In genomic region chr15:24971052-24971451, GRCh38 we compare ENCODE assay signal across 29 cellular contexts.
"Had no signal": no experiment of that assay in that cellular context is flagged by ENCODE, and none has a peak within 500 bp of the region (broad histone marks: within the 10 kb centered on the region; RNA-seq: fewer than 3 reads in every experiment).

No MANE protein-coding gene starts in this region.

- H3K4me3 Mint-ChIP-seq: stimulated activated effector memory CD8-positive, alpha-beta T cell treated with anti-CD3 and anti-CD28 coated beads, Interleukin-12 subunit alpha, Interleukin-12 subunit beta, amount 100 ng/mL, for 72 hours; stimulated activated memory B cell treated with anti-CD40 and anti-IgM and Interleukin-4, amounts not matched to agents 10 μg/mL and 1 μg/mL and 100 μg/mL, for 72 hours; stimulated activated naive B cell treated with anti-CD40 and anti-IgM and Interleukin-4, amounts not matched to agents 10 μg/mL and 1 μg/mL and 100 μg/mL, for 72 hours; stimulated activated naive CD8-positive, alpha-beta T cell treated with anti-CD3 and anti-CD28 coated beads, Interleukin-15, amount 100 ng/mL, for 72 hours; stimulated activated naive CD8-positive, alpha-beta T cell treated with anti-CD3 and anti-CD28 coated beads, Interleukin-15, Interleukin-2, amounts not matched to agents 100 ng/mL and 50 ng/mL, for 24 hours; type B pancreatic cell had no signal

- ATAC-seq: stimulated activated effector memory CD8-positive, alpha-beta T cell treated with anti-CD3 and anti-CD28 coated beads, Interleukin-12 subunit alpha, Interleukin-12 subunit beta, amount 100 ng/mL, for 72 hours; stimulated activated memory B cell treated with anti-CD40 and anti-IgM and Interleukin-4, amounts not matched to agents 10 μg/mL and 1 μg/mL and 100 μg/mL, for 72 hours; stimulated activated naive B cell treated with anti-CD40 and anti-IgM and Interleukin-4, amounts not matched to agents 10 μg/mL and 1 μg/mL and 100 μg/mL, for 72 hours; stimulated activated naive CD8-positive, alpha-beta T cell treated with anti-CD3 and anti-CD28 coated beads, Interleukin-15, amount 100 ng/mL, for 72 hours; stimulated activated naive CD8-positive, alpha-beta T cell treated with anti-CD3 and anti-CD28 coated beads, Interleukin-15, Interleukin-2, amounts not matched to agents 100 U/mL and 50 U/mL, for 24 hours; upper lobe of right lung had no signal

- FAIRE-seq: urothelium cell line had no signal

- H3K4me1 ChIP-seq: stomach, suprapubic skin, testis, thyroid gland, tibial artery, tibial nerve, transverse colon, upper lobe of left lung, upper lobe of right lung, uterus, vagina had no signal

- H3K27ac Mint-ChIP-seq: stimulated activated effector memory CD8-positive, alpha-beta T cell treated with anti-CD3 and anti-CD28 coated beads, Interleukin-12 subunit alpha, Interleukin-12 subunit beta, amount 100 ng/mL, for 72 hours; stimulated activated memory B cell treated with anti-CD40 and anti-IgM and Interleukin-4, amounts not matched to agents 10 μg/mL and 1 μg/mL and 100 μg/mL, for 72 hours; stimulated activated naive B cell treated with anti-CD40 and anti-IgM and Interleukin-4, amounts not matched to agents 10 μg/mL and 1 μg/mL and 100 μg/mL, for 72 hours; stimulated activated naive CD8-positive, alpha-beta T cell treated with anti-CD3 and anti-CD28 coated beads, Interleukin-15, amount 100 ng/mL, for 72 hours; stimulated activated naive CD8-positive, alpha-beta T cell treated with anti-CD3 and anti-CD28 coated beads, Interleukin-15, Interleukin-2, amounts not matched to agents 100 ng/mL and 50 ng/mL, for 24 hours; type B pancreatic cell had no signal

- H3K9me3 ChIP-seq: suprapubic skin, testis, thyroid gland had no signal

- DNase-seq: stimulated activated CD4-positive, alpha-beta T cell treated with anti-CD3 and anti-CD28 coated beads, Interleukin-2, amount 100 ng/mL, for 48 hours; stimulated activated CD4-positive, alpha-beta T cell treated with anti-CD3 and anti-CD28 coated beads, Interleukin-4, amount 100 ng/mL, for 1 hour; stimulated activated CD4-positive, alpha-beta T cell treated with anti-CD3 and anti-CD28 coated beads, Interleukin-4, amount 100 ng/mL, for 24 hours; stimulated activated CD4-positive, alpha-beta T cell treated with anti-CD3 and anti-CD28 coated beads, Interleukin-4, amount 100 ng/mL, for 4 hours; stimulated activated CD8-positive, alpha-beta memory T cell treated with anti-CD3 and anti-CD28 coated beads, Interleukin-4, amount 100 ng/mL, for 48 hours; stimulated activated naive B cell treated with anti-CD40 and anti-IgM and Interleukin-4, amounts not matched to agents 10 μg/mL and 1 μg/mL and 100 μg/mL, for 72 hours; stimulated activated naive CD4-positive, alpha-beta T cell; stimulated activated naive CD4-positive, alpha-beta T cell treated with Interleukin-2 at 50 U/mL for 16 hours; stimulated activated naive CD8-positive, alpha-beta T cell treated with anti-CD3 and anti-CD28 coated beads, Interleukin-15, amount 100 ng/mL, for 72 hours; stimulated activated naive CD8-positive, alpha-beta T cell treated with anti-CD3 and anti-CD28 coated beads, Interleukin-15, Interleukin-2, amounts not matched to agents 100 U/mL and 50 U/mL, for 24 hours; stomach; substantia nigra; testis; thyroid gland; tibial artery; transverse colon; trophoblast cell; upper lobe of left lung; upper lobe of right lung; uterus had no signal

- H3K4me3 ChIP-seq: stomach, suprapubic skin, testis, thoracic aorta, thyroid gland, tibial artery, tibial nerve, transverse colon, upper lobe of left lung, upper lobe of right lung, uterus, vagina had no signal

- H3K27me3 ChIP-seq: stomach, suprapubic skin, testis, thyroid gland, tibial artery, tibial nerve, transverse colon, upper lobe of left lung, upper lobe of right lung, uterus, vagina had no signal

- H3K27ac ChIP-seq: stomach, suprapubic skin, testis, thoracic aorta, thyroid gland, tibial artery, tibial nerve, transverse colon, upper lobe of left lung, upper lobe of right lung, uterus, vagina had no signal

- H3K4me1 Mint-ChIP-seq: stimulated activated effector memory CD8-positive, alpha-beta T cell treated with anti-CD3 and anti-CD28 coated beads, Interleukin-12 subunit alpha, Interleukin-12 subunit beta, amount 100 ng/mL, for 72 hours; stimulated activated memory B cell treated with anti-CD40 and anti-IgM and Interleukin-4, amounts not matched to agents 10 μg/mL and 1 μg/mL and 100 μg/mL, for 72 hours; stimulated activated naive B cell treated with anti-CD40 and anti-IgM and Interleukin-4, amounts not matched to agents 10 μg/mL and 1 μg/mL and 100 μg/mL, for 72 hours; stimulated activated naive CD8-positive, alpha-beta T cell treated with anti-CD3 and anti-CD28 coated beads, Interleukin-15, amount 100 ng/mL, for 72 hours had no signal

- H3K27me3 Mint-ChIP-seq: stimulated activated memory B cell treated with anti-CD40 and anti-IgM and Interleukin-4, amounts not matched to agents 10 μg/mL and 1 μg/mL and 100 μg/mL, for 72 hours; stimulated activated naive B cell treated with anti-CD40 and anti-IgM and Interleukin-4, amounts not matched to agents 10 μg/mL and 1 μg/mL and 100 μg/mL, for 72 hours; stimulated activated naive CD8-positive, alpha-beta T cell treated with anti-CD3 and anti-CD28 coated beads, Interleukin-15, amount 100 ng/mL, for 72 hours; stimulated activated naive CD8-positive, alpha-beta T cell treated with anti-CD3 and anti-CD28 coated beads, Interleukin-15, Interleukin-2, amounts not matched to agents 100 ng/mL and 50 ng/mL, for 24 hours; type B pancreatic cell had no signal

- H3K36me3 ChIP-seq: uterus had no signal
